In genomic region chr12:1457901-1458300, GRCh38 we compare ENCODE assay signal across 1 cellular context.
A peak's percentile ranks its signal among the peaks of the same experiment; 100 is the strongest.
TF ChIP-seq lines count a peak whose summit lies in the region.

No MANE protein-coding gene starts in this region.

TF ChIP-seq in IMR-90, 13 proteins besides CTCF, POLR2A, EP300 and RAD21:
- TF ChIP-seq CHD1 (IDR thresholded peaks at IDR 0.05; ENCODE audit: low read depth, low read length) (no peak), SMC3 (IDR thresholded peaks at IDR 0.05; ENCODE audit: low read depth, low read length) (0 out of 2 replicates have a peak, but pooled peaks have one; percentile 10), USF2 (IDR thresholded peaks at IDR 0.05; ENCODE audit: low read depth, low read length) (peak; percentile 65), NFE2L2 (IDR thresholded peaks at IDR 0.05; ENCODE audit: low read depth, low read length) (no peak), RCOR1 (IDR thresholded peaks at IDR 0.05; ENCODE audit: insufficient replicate concordance, low read length) (peak; percentile 45), MAFK (IDR thresholded peaks at IDR 0.05; ENCODE audit: low read depth, low read length) (no peak), MXI1 (IDR thresholded peaks at IDR 0.05; ENCODE audit: borderline replicate concordance, low read depth, low read length) (peak; percentile 79), MAZ (IDR thresholded peaks at IDR 0.05; ENCODE audit: borderline replicate concordance, low read depth, low read length) (no peak)
